ENCODE assay signal across 7 cellular contexts in genomic region chr10:70768026-70768425, GRCh38. TPM values are rescaled to one million over a fixed set of nuclear protein-coding genes. Genes with fewer than 3 reads are reported as not detected.
"Had no signal": no experiment of that assay in that cellular context is flagged by ENCODE, and none has a peak within 500 bp of the region (broad histone marks: within the 10 kb centered on the region; RNA-seq: fewer than 3 reads in every experiment).

No MANE protein-coding gene starts in this region.

RNA-seq across cellular contexts. Expression of gene TBATA, which starts 17.2 kb away (rescaled TPM):
- total RNA-seq: GM23248, H4, H7, HepG2, HFFc6, HT1080 had no signal
- polyA plus RNA-seq: GM23248, HepG2, IgD-negative memory B cell had no signal
